Comparison of ENCODE assay signal across 13 cellular contexts in genomic region chr2:238433941-238434845, GRCh38. TPM values are rescaled to one million over a fixed set of nuclear protein-coding genes. Genes with fewer than 3 reads are reported as not detected.
DNase-seq lines count a peak whose midpoint lies in the region; ATAC-seq, FAIRE-seq and TF ChIP-seq lines count a peak whose summit lies in the region.
"Had no signal": no experiment of that assay in that cellular context is flagged by ENCODE, and none has a peak within 500 bp of the region (broad histone marks: within the 10 kb centered on the region; RNA-seq: fewer than 3 reads in every experiment).

No MANE protein-coding gene starts in this region.

- H3K27ac ChIP-seq in ACC112 (ENCODE audit: low read depth, low read length) = peak overlapping the region; percentile 100
- H3K27ac ChIP-seq in foreskin keratinocyte = peak overlapping the region; percentile 76
- H3K27ac ChIP-seq: C4-2B, stomach had no signal

- H3K79me2 ChIP-seq in ACC112 (ENCODE audit: control insufficient read depth, insufficient read depth, low read length, unreplicated experiment) = peaks cover 83% of the 10 kb centered on the region

- peak; percentile 53 for FAIRE-seq in H54 (lab: Jason Lieb, UNC)

- H3K9me3 Mint-ChIP-seq in activated naive CD8-positive, alpha-beta T cell treated with anti-CD3 and anti-CD28 coated beads, Interleukin-2, amount 50 U/mL, for 24 hours = no peaks in the 10 kb centered on the region
- peaks cover 9% of the 10 kb centered on the region for H3K9me3 Mint-ChIP-seq in mesothelial cell of epicardium

- H3K27me3 ChIP-seq in ACC112 (ENCODE audit: insufficient read depth, low read length) (no peaks in the 10 kb centered on the region), foreskin keratinocyte (no peaks in the 10 kb centered on the region)
- H3K27me3 ChIP-seq: stomach had no signal

- no peak overlapping the region for H3K4me3 Mint-ChIP-seq in activated naive CD8-positive, alpha-beta T cell treated with anti-CD3 and anti-CD28 coated beads, Interleukin-2, amount 50 U/mL, for 24 hours
- no peak overlapping the region for H3K4me3 Mint-ChIP-seq in mesothelial cell of epicardium

- peaks cover 51% of the 10 kb centered on the region for H3K36me3 Mint-ChIP-seq in activated naive CD8-positive, alpha-beta T cell treated with anti-CD3 and anti-CD28 coated beads, Interleukin-2, amount 50 U/mL, for 24 hours (ENCODE audit: low read depth)
- peaks cover 50% of the 10 kb centered on the region for H3K36me3 Mint-ChIP-seq in mesothelial cell of epicardium

- ATAC-seq in activated naive CD8-positive, alpha-beta T cell treated with anti-CD3 and anti-CD28 coated beads, Interleukin-2, amount 50 U/mL, for 24 hours = no peak
- ATAC-seq in foreskin keratinocyte (peak; percentile 79), GM19023 (IDR thresholded peaks at IDR 0.05; ENCODE audit: unreplicated experiment) (no peak), GM18907 (IDR thresholded peaks at IDR 0.05; ENCODE audit: unreplicated experiment) (no peak)

- H2AFZ ChIP-seq in ACC112 (ENCODE audit: low read length, unreplicated experiment) = no peak overlapping the region

- H3K4me1 Mint-ChIP-seq in activated naive CD8-positive, alpha-beta T cell treated with anti-CD3 and anti-CD28 coated beads, Interleukin-2, amount 50 U/mL, for 24 hours = peaks cover 41% of the 10 kb centered on the region
- peaks cover 3% of the 10 kb centered on the region for H3K4me1 Mint-ChIP-seq in mesothelial cell of epicardium

- peaks cover 31% of the 10 kb centered on the region for H3K36me3 ChIP-seq in ACC112 (ENCODE audit: insufficient read depth, low read length)

- peaks cover 74% of the 10 kb centered on the region for H3K4me1 ChIP-seq in ACC112 (ENCODE audit: control insufficient read depth, insufficient read depth, low read length, unreplicated experiment)
- H3K4me1 ChIP-seq in foreskin keratinocyte = peaks cover 37% of the 10 kb centered on the region

- TF ChIP-seq CTCF in foreskin keratinocyte (conservative IDR thresholded peaks at IDR 0.05) = no peak
- TF ChIP-seq CTCF in mesothelial cell of epicardium (IDR thresholded peaks at IDR 0.05; ENCODE audit: unreplicated experiment) = no peak

- H3K4me3 ChIP-seq in ACC112 (ENCODE audit: low read depth, low read length) = peak overlapping the region; percentile 35
- H3K4me3 ChIP-seq: stomach had no signal

- TF ChIP-seq POLR2A in H54 (IDR thresholded peaks at IDR 0.05; ENCODE audit: low read depth, low read length) = no peak

- peak overlapping the region; percentile 47 for H3K27ac Mint-ChIP-seq in activated naive CD8-positive, alpha-beta T cell treated with anti-CD3 and anti-CD28 coated beads, Interleukin-2, amount 50 U/mL, for 24 hours
- H3K27ac Mint-ChIP-seq in mesothelial cell of epicardium = no peak overlapping the region

- DNase-seq in H54 (ENCODE audit: insufficient read length, low spot score) (no peak), foreskin keratinocyte (peak; percentile 92 to 94), mesothelial cell of epicardium (ENCODE audit: low spot score in 2 of 2, unreplicated experiment in 2 of 2) (no peak)
- no peak for DNase-seq in activated naive CD8-positive, alpha-beta T cell treated with anti-CD3 and anti-CD28 coated beads, Interleukin-2, amount 50 U/mL, for 24 hours
- DNase-seq in activated T-cell treated with anti-CD3 and anti-CD28 coated beads, Interleukin-2, amount 50 U/mL, for 48 hours = no peak
- DNase-seq: activated gamma-delta T cell treated with Interleukin-2 at 50 U/mL for 16 hours; effector memory CD4-positive, alpha-beta T cell; SHP77 treated with DMSO at 0.1 percent for 48 hours; stomach had no signal

- no peaks in the 10 kb centered on the region for H3K27me3 Mint-ChIP-seq in activated naive CD8-positive, alpha-beta T cell treated with anti-CD3 and anti-CD28 coated beads, Interleukin-2, amount 50 U/mL, for 24 hours
- H3K27me3 Mint-ChIP-seq in mesothelial cell of epicardium (ENCODE audit: low read depth) = no peaks in the 10 kb centered on the region

RNA-seq across cellular contexts. Expression of gene ASB1, which starts 7.5 kb away (rescaled TPM):
- total RNA-seq in foreskin keratinocyte = 28.9 and 34.3 TPM in 2 replicates
- polyA plus RNA-seq in foreskin keratinocyte = 40.5 and 42.5 TPM in 2 replicates
- 33.2 to 39.2 TPM (median 38.9 TPM) in 3 replicates for total RNA-seq in mesothelial cell of epicardium

Comparison
In these comparisons a context has a peak if more than half of its experiments do, and no peak if none do; other contexts are left out.
1. DNase-seq: peak in foreskin keratinocyte (2 of 2); none in H54 (single experiment), activated naive CD8-positive, alpha-beta T cell treated with anti-CD3 and anti-CD28 coated beads, Interleukin-2, amount 50 U/mL, for 24 hours (single experiment), mesothelial cell of epicardium (0 of 2) and activated T-cell treated with anti-CD3 and anti-CD28 coated beads, Interleukin-2, amount 50 U/mL, for 48 hours (0 of 2).